ENCODE assay signal across 13 cellular contexts in genomic region chr17:41547378-41547841, GRCh38. TPM values are rescaled to one million over a fixed set of nuclear protein-coding genes. Genes with fewer than 3 reads are reported as not detected.
DNase-seq lines count a peak whose midpoint lies in the region; ATAC-seq and TF ChIP-seq lines count a peak whose summit lies in the region.
"Had no signal": no experiment of that assay in that cellular context is flagged by ENCODE, and none has a peak within 500 bp of the region (broad histone marks: within the 10 kb centered on the region; RNA-seq: fewer than 3 reads in every experiment).

No MANE protein-coding gene starts in this region.

- intact Hi-C loops in MCF 10A (cut with micrococcal nuclease) = loop anchor here (5.0 kb wide), 1 partner anchor 745 kb away; no protein-coding TSS in a partner anchor
- intact Hi-C loops in aorta (cut with DNase I) = loop anchor here (5.0 to 10.0 kb wide), 4 partner anchors 55 to 745 kb away; no protein-coding TSS in a partner anchor

- H3K4me3 ChIP-seq in mucosa of rectum (ENCODE audit: low read length in 2 of 2) (peak overlapping the region in 1 of 2 donors; percentile 13), aorta (ENCODE audit: low read length in 2 of 2) (no peak overlapping the region)
- H3K4me3 ChIP-seq: skin epidermis had no signal

- H3K4me1 ChIP-seq in mucosa of rectum (ENCODE audit: control insufficient read depth in 2 of 2, insufficient read depth in 2 of 2, low read length in 2 of 2) (peaks cover 34 to 50% of the 10 kb centered on the region in 2 donors), aorta (ENCODE audit: control insufficient read depth in 1 of 2, insufficient read depth in 2 of 2, low read length in 2 of 2) (no peaks in the 10 kb centered on the region)

- H3K36me3 Mint-ChIP-seq in activated naive CD4-positive, alpha-beta T cell treated with anti-CD3 and anti-CD28 coated beads, Interleukin-2, amount 50 U/mL, for 24 hours = no peaks in the 10 kb centered on the region
- H3K36me3 Mint-ChIP-seq in MCF 10A (ENCODE audit: insufficient read depth, unreplicated experiment) = no peaks in the 10 kb centered on the region
- H3K36me3 Mint-ChIP-seq: activated naive CD4-positive, alpha-beta T cell treated with anti-CD3 and anti-CD28 coated beads, Interleukin-2, amount 10 ng/mL, durations not matched to agents 7 days and 5 days had no signal

- POLR2A ChIA-PET in MCF 10A (lab: Yijun Ruan, JAX) = interaction anchor here (0.6 to 6.2 kb wide), 25 partner anchors 10 to 900 kb away, joined by 3 to 101 read pairs (median 10); partner anchors contain the start of genes EIF1, KRT15, KRT17 and SMARCE1

- H3K27ac ChIP-seq in mucosa of rectum (ENCODE audit: low read depth in 2 of 2, low read length in 2 of 2) (peak overlapping the region; percentile 92 to 93), aorta (ENCODE audit: low read depth in 1 of 2, low read length in 2 of 2) (peak overlapping the region in 1 of 2 donors; percentile 6)

- no peak overlapping the region for H3K4me3 Mint-ChIP-seq in activated naive CD4-positive, alpha-beta T cell treated with anti-CD3 and anti-CD28 coated beads, Interleukin-2, amount 50 U/mL, for 24 hours
- H3K4me3 Mint-ChIP-seq in MCF 10A (ENCODE audit: unreplicated experiment) = peak overlapping the region; percentile 47
- H3K4me3 Mint-ChIP-seq: activated CD4-positive, alpha-beta memory T cell treated with anti-CD3 and anti-CD28 coated beads for 36 hours; activated naive CD4-positive, alpha-beta T cell treated with anti-CD3 and anti-CD28 coated beads, Interleukin-2, amount 10 ng/mL, durations not matched to agents 7 days and 5 days had no signal

- peaks cover 19% of the 10 kb centered on the region for H3K4me1 Mint-ChIP-seq in activated naive CD4-positive, alpha-beta T cell treated with anti-CD3 and anti-CD28 coated beads, Interleukin-2, amount 50 U/mL, for 24 hours
- peaks cover 32% of the 10 kb centered on the region for H3K4me1 Mint-ChIP-seq in MCF 10A (ENCODE audit: insufficient read depth, unreplicated experiment)

- CTCF ChIA-PET in MCF 10A (lab: Yijun Ruan, JAX) = interaction anchor here (0.7 to 22.4 kb wide), 20 partner anchors 12 to 755 kb away, joined by 3 to 415 read pairs (median 18); partner anchors contain the start of genes KRT15 and KRT9

- no peaks in the 10 kb centered on the region for H3K9me3 Mint-ChIP-seq in activated naive CD4-positive, alpha-beta T cell treated with anti-CD3 and anti-CD28 coated beads, Interleukin-2, amount 50 U/mL, for 24 hours
- H3K9me3 Mint-ChIP-seq in MCF 10A (ENCODE audit: unreplicated experiment) = peaks cover 8% of the 10 kb centered on the region

- no TSS peak for BruUV-seq in MCF 10A (replicated peaks; lab: Mats Ljungman, UMichigan)

- no peak for TF ChIP-seq CTCF in MCF 10A (IDR thresholded peaks at IDR 0.05; ENCODE audit: unreplicated experiment)

- H3K27me3 ChIP-seq in mucosa of rectum (ENCODE audit: control insufficient read depth in 2 of 2, insufficient read depth in 2 of 2, low read length in 2 of 2) = no peaks in the 10 kb centered on the region
- H3K27me3 ChIP-seq in aorta (ENCODE audit: control insufficient read depth in 1 of 2, insufficient read depth in 2 of 2, low read length in 1 of 2) = no peaks in the 10 kb centered on the region

- H3K9me3 ChIP-seq in mucosa of rectum (ENCODE audit: control insufficient read depth in 2 of 2, low read length in 2 of 2) = no peaks in the 10 kb centered on the region
- H3K9me3 ChIP-seq in aorta (ENCODE audit: control insufficient read depth, low read length) = no peaks in the 10 kb centered on the region

- H3K27me3 Mint-ChIP-seq in activated naive CD4-positive, alpha-beta T cell treated with anti-CD3 and anti-CD28 coated beads, Interleukin-2, amount 50 U/mL, for 24 hours = no peaks in the 10 kb centered on the region
- H3K27me3 Mint-ChIP-seq in MCF 10A (ENCODE audit: insufficient read depth, unreplicated experiment) = no peaks in the 10 kb centered on the region

- H3K36me3 ChIP-seq in mucosa of rectum (ENCODE audit: control insufficient read depth in 2 of 2, insufficient read depth in 2 of 2, low read length in 2 of 2) = no peaks in the 10 kb centered on the region
- no peaks in the 10 kb centered on the region for H3K36me3 ChIP-seq in aorta (ENCODE audit: control insufficient read depth in 1 of 2, insufficient read depth in 2 of 2, low read length in 1 of 2)

- no peak for DNase-seq in activated naive CD4-positive, alpha-beta T cell treated with anti-CD3 and anti-CD28 coated beads, Interleukin-2, amount 50 U/mL, for 16 hours
- DNase-seq in MCF 10A (ENCODE audit: unreplicated experiment) (no peak), aorta (peak in 1 of 2 donors; percentile 67), NCI-H1930 (lab: John Stamatoyannopoulos, UW) (no peak)
- DNase-seq: effector CD8-positive, alpha-beta T cell; NCI-H526 treated with DMSO at 0.1 percent for 48 hours had no signal

- peak overlapping the region; percentile 66 for H3K27ac Mint-ChIP-seq in activated naive CD4-positive, alpha-beta T cell treated with anti-CD3 and anti-CD28 coated beads, Interleukin-2, amount 50 U/mL, for 24 hours
- peak overlapping the region; percentile 78 for H3K27ac Mint-ChIP-seq in MCF 10A (ENCODE audit: low read depth, unreplicated experiment)
- H3K27ac Mint-ChIP-seq: activated CD4-positive, alpha-beta memory T cell treated with anti-CD3 and anti-CD28 coated beads for 36 hours; activated naive CD4-positive, alpha-beta T cell treated with anti-CD3 and anti-CD28 coated beads, Interleukin-2, amount 10 ng/mL, durations not matched to agents 7 days and 5 days had no signal

- peak; percentile 15 for ATAC-seq in aorta (ENCODE audit: low FRiP score)
- ATAC-seq in GM21447 (IDR thresholded peaks at IDR 0.05; ENCODE audit: unreplicated experiment) = no peak
- no peak for ATAC-seq in HG03135 (IDR thresholded peaks at IDR 0.05; ENCODE audit: unreplicated experiment)

- 47% methylated on average over 9 of the region's 9 CpGs for WGBS in aorta, 2 donors

- H3K9ac ChIP-seq in mucosa of rectum (ENCODE audit: low read depth in 1 of 2, low read length in 2 of 2) = peak overlapping the region in 1 of 2 donors; percentile 76

RNA-seq across cellular contexts. Expression of gene KRT19, which starts 19.3 kb away (rescaled TPM):
- total RNA-seq in MCF 10A (2022) (0.68 TPM in 1 of 2 replicates, not detected in the other), aorta (1 to 10 TPM; 1.3 to 5.7 TPM)
- 100 to 1,000 TPM in 1 of 2 donors, 1 to 10 TPM in 1; 3.1 to 135 TPM for polyA plus RNA-seq in aorta
- total RNA-seq: activated CD4-positive, alpha-beta memory T cell treated with anti-CD3 and anti-CD28 coated beads for 36 hours had no signal

RNA-seq across cellular contexts. Expression of gene KRT9, which starts 24.4 kb away (rescaled TPM):
- total RNA-seq in MCF 10A (2022) (0.21 and 0.27 TPM in 2 replicates), aorta (not detected)
- polyA plus RNA-seq in aorta = under 1 TPM in 1 of 2 donors, not detected in 1; 0.18 TPM
- total RNA-seq: activated CD4-positive, alpha-beta memory T cell treated with anti-CD3 and anti-CD28 coated beads for 36 hours had no signal

RNA-seq across cellular contexts. Expression of gene KRT15, which starts 28.7 kb away (rescaled TPM):
- total RNA-seq in MCF 10A (2022) = 28.8 and 83.4 TPM in 2 replicates
- total RNA-seq in aorta = not detected
- 1 to 10 TPM in 1 of 2 donors, under 1 TPM in 1; 0.56 to 1.9 TPM for polyA plus RNA-seq in aorta
- total RNA-seq: activated CD4-positive, alpha-beta memory T cell treated with anti-CD3 and anti-CD28 coated beads for 36 hours had no signal

RNA-seq across cellular contexts. Expression of gene KRT14, which starts 39.3 kb away (rescaled TPM):
- total RNA-seq in MCF 10A (2022) (696 and 1,755 TPM in 2 replicates), aorta (1 to 10 TPM in 1 of 2 donors, under 1 TPM in 1; 0.30 to 1.2 TPM)
- 10 to 100 TPM in 1 of 2 donors, 1 to 10 TPM in 1; 4.4 to 46.7 TPM for polyA plus RNA-seq in aorta
- total RNA-seq: activated CD4-positive, alpha-beta memory T cell treated with anti-CD3 and anti-CD28 coated beads for 36 hours had no signal

RNA-seq across cellular contexts. Expression of gene KRT13, which starts 42.0 kb away (rescaled TPM):
- total RNA-seq in MCF 10A (2022) (not detected in 2 replicates), aorta (not detected)
- polyA plus RNA-seq in aorta = 10 to 100 TPM; 11.4 to 38.3 TPM
- total RNA-seq: activated CD4-positive, alpha-beta memory T cell treated with anti-CD3 and anti-CD28 coated beads for 36 hours had no signal

Comparison
In these comparisons a context has a peak if more than half of its experiments do, and no peak if none do; other contexts are left out.
1. RNA of gene KRT15, which starts 28.7 kb away (total RNA-seq): 28.8 to 83.4 TPM in MCF 10A; not detected in aorta; every median in the first group is over 10 times any median in the second.